In genomic region chr5:74684900-74685851, GRCh38 we compare ENCODE assay signal across 8 cellular contexts. TPM values are rescaled to one million over a fixed set of nuclear protein-coding genes. Genes with fewer than 3 reads are reported as not detected.
A peak's percentile ranks its signal among the peaks of the same experiment; 100 is the strongest.
DNase-seq lines count a peak whose midpoint lies in the region; ATAC-seq and TF ChIP-seq lines count a peak whose summit lies in the region.

Gene HEXB, plus strand, starts transcription at chr5:74685233. Its CDS starts 28 bp downstream, at chr5:74685261.

- peaks cover 20% of the 10 kb centered on the region for H3K4me1 Mint-ChIP-seq in CD14-positive monocyte

- POLR2A ChIA-PET in activated CD8-positive, alpha-beta memory T cell treated with anti-CD3 and anti-CD28 coated beads for 36 hours (lab: Charles Lee): no interaction called here

- CTCF ChIA-PET in activated CD8-positive, alpha-beta memory T cell treated with anti-CD3 and anti-CD28 coated beads for 36 hours (lab: Charles Lee): interaction anchor here (0.7 kb wide), 1 partner anchor 405 kb away, joined by 3 read pairs; no protein-coding TSS in a partner anchor

- no peak for TF ChIP-seq CTCF in CD14-positive monocyte (IDR thresholded peaks at IDR 0.05)

- peak within 1 kb of the TSS; percentile 62 for H3K27ac ChIP-seq in effector memory CD4-positive, alpha-beta T cell (ENCODE audit: insufficient read depth, low read length, poor library complexity, severe bottlenecking)

- peak within 1 kb of the TSS; percentile 93 to 99 (median 97) for H3K27ac Mint-ChIP-seq in CD14-positive monocyte

- H3K36me3 Mint-ChIP-seq in CD14-positive monocyte: peaks cover 16% of the 10 kb centered on the region in 2 donors

- peak within 1 kb of the TSS; percentile 89 to 94 for H3K4me3 Mint-ChIP-seq in CD14-positive monocyte

- H3K27me3 ChIP-seq in effector memory CD4-positive, alpha-beta T cell (replicated peaks; ENCODE audit: control insufficient read depth, insufficient read depth, low read length, poor library complexity, severe bottlenecking): no peaks in the 10 kb centered on the region

- H3K36me3 ChIP-seq in effector memory CD4-positive, alpha-beta T cell (ENCODE audit: control insufficient read depth, insufficient read depth, low read length): no peaks in the 10 kb centered on the region

- intact Hi-C loops in CD14-positive monocyte (cut with micrococcal nuclease): loop anchor here in 1 of 2 donors (5.0 kb wide), 1 partner anchor 82 kb away; the partner anchor contains the start of genes GFM2 and NSA2

- peak within 1 kb of the TSS; percentile 82 for H3K4me3 ChIP-seq in effector memory CD4-positive, alpha-beta T cell (ENCODE audit: insufficient read depth, low read depth, low read length, poor library complexity, severe bottlenecking)

- peaks cover 0 to 1% (median 0%) of the 10 kb centered on the region in 7 donors for H3K9me3 Mint-ChIP-seq in CD14-positive monocyte

- ATAC-seq in GM19043 (IDR thresholded peaks at IDR 0.05; ENCODE audit: low read depth, unreplicated experiment): peak; percentile 80
- peak; percentile 73 for ATAC-seq in HG03342 (IDR thresholded peaks at IDR 0.05; ENCODE audit: unreplicated experiment)

- H3K27me3 Mint-ChIP-seq in CD14-positive monocyte (ENCODE audit: low read depth in 3 of 3): peaks cover 0 to 5% (median 2%) of the 10 kb centered on the region in 3 donors

- DNase-seq in CD14-positive monocyte (ENCODE audit: low spot score) (peak; percentile 93), NCI-H82 treated with DMSO at 0.1 percent for 48 hours (lab: John Stamatoyannopoulos, UW; ENCODE audit: unreplicated experiment) (peak; percentile 8), medulla oblongata (ENCODE audit: extremely low spot score) (peak; percentile 88)
- peak; percentile 70 to 75 (median 72) for DNase-seq in effector memory CD4-positive, alpha-beta T cell
- DNase-seq in stimulated activated CD4-positive, alpha-beta T cell treated with anti-CD3 and anti-CD28 coated beads, TNF-alpha, amount 100 ng/mL, for 48 hours (ENCODE audit: low read depth in 3 of 3): peak; percentile 74 to 84 (median 75)

- H3K4me1 ChIP-seq in effector memory CD4-positive, alpha-beta T cell (ENCODE audit: control insufficient read depth, insufficient read depth, low read length, poor library complexity, severe bottlenecking): peaks cover 2% of the 10 kb centered on the region

- no peaks in the 10 kb centered on the region for H3K9me3 ChIP-seq in effector memory CD4-positive, alpha-beta T cell (ENCODE audit: control insufficient read depth, low read length)

RNA-seq across cellular contexts. Expression of gene HEXB, which starts in this region (rescaled TPM):
- polyA plus RNA-seq in CD14-positive monocyte: 100 to 1,000 TPM; 470 to 518 TPM
- total RNA-seq in activated CD8-positive, alpha-beta memory T cell treated with anti-CD3 and anti-CD28 coated beads for 36 hours: 10 to 100 TPM; 60.6 to 65.0 TPM

Comparison
In these comparisons a context has a peak if more than half of its experiments do, and no peak if none do; other contexts are left out.
1. Peak in every context shown above with its lines: DNase-seq, ATAC-seq, H3K4me3 ChIP-seq and H3K27ac ChIP-seq.
2. DNase-seq: peak in every context shown above with its lines; median percentile 93 in CD14-positive monocyte; 88 in medulla oblongata; 75 in stimulated activated CD4-positive, alpha-beta T cell treated with anti-CD3 and anti-CD28 coated beads, TNF-alpha, amount 100 ng/mL, for 48 hours; 72 in effector memory CD4-positive, alpha-beta T cell; 8 in NCI-H82 treated with DMSO at 0.1 percent for 48 hours.